ENCODE assay signal across 27 cellular contexts in genomic region chr1:195065437-195065836, GRCh38.
"Had no signal": no experiment of that assay in that cellular context is flagged by ENCODE, and none has a peak within 500 bp of the region (broad histone marks: within the 10 kb centered on the region; RNA-seq: fewer than 3 reads in every experiment).

No MANE protein-coding gene starts in this region.

- H3K9ac ChIP-seq: neural progenitor cell had no signal

- ATAC-seq: left colon, left lung, lower lobe of right lung, natural killer cell, pancreas, right cardiac atrium, sciatic nerve had no signal

- H3K27ac ChIP-seq: left lung, lower lobe of right lung, neural progenitor cell, pancreas, prostate gland, skin epidermis, suprapubic skin, thoracic aorta, tibial nerve, uterus had no signal

- H3K4me3 ChIP-seq: left lung, lower lobe of right lung, neural progenitor cell, pancreas, prostate gland, skin epidermis, suprapubic skin, thoracic aorta, tibial nerve, uterus had no signal

- DNase-seq: hypothalamus; immature natural killer cell; kidney; left colon; left lung; lower lobe of right lung; mammary epithelial cell; mesenchymal stem cell; naive B cell; natural killer cell; nephron progenitor cell; pancreas; retina; right cardiac atrium; stimulated activated CD4-positive, alpha-beta T cell treated with anti-CD3 and anti-CD28 coated beads, Interleukin-12 subunit alpha, Interleukin-12 subunit beta, amount 100 ng/mL, for 4 hours; stimulated activated CD4-positive, alpha-beta T cell treated with anti-CD3 and anti-CD28 coated beads, Interleukin-15, amount 100 ng/mL, for 24 hours; stimulated activated CD4-positive, alpha-beta T cell treated with anti-CD3 and anti-CD28 coated beads, Interleukin-2, amount 100 ng/mL, for 24 hours; stimulated activated CD4-positive, alpha-beta T cell treated with anti-CD3 and anti-CD28 coated beads, Interleukin-4, amount 100 ng/mL, for 1 hour; stimulated activated naive CD4-positive, alpha-beta T cell; uterus had no signal

- H3K36me3 ChIP-seq: left lung, lower lobe of right lung, neural progenitor cell, pancreas, prostate gland, suprapubic skin, thoracic aorta, tibial nerve, uterus had no signal

- H3K27me3 ChIP-seq: left lung, neural progenitor cell, pancreas, suprapubic skin, tibial nerve had no signal

- H3K4me2 ChIP-seq: neural progenitor cell had no signal

- H2AFZ ChIP-seq: neural progenitor cell had no signal

- H3K9me3 ChIP-seq: left lung, lower lobe of right lung, pancreas, prostate gland, suprapubic skin, thoracic aorta, uterus had no signal

- H3K4me1 ChIP-seq: left lung, lower lobe of right lung, neural progenitor cell, pancreas, prostate gland, suprapubic skin, tibial nerve, uterus had no signal
